In genomic region chr1:214111796-214112195, GRCh38 we compare ENCODE assay signal across 21 cellular contexts.
"Had no signal": no experiment of that assay in that cellular context is flagged by ENCODE, and none has a peak within 500 bp of the region (broad histone marks: within the 10 kb centered on the region; RNA-seq: fewer than 3 reads in every experiment).

No MANE protein-coding gene starts in this region.

- DNase-seq: activated CD4-positive, alpha-beta memory T cell treated with anti-CD3 and anti-CD28 coated beads for 36 hours; activated CD4-positive, alpha-beta T cell treated with anti-CD3 and anti-CD28 coated beads, Interleukin-2, amount 10 ng/mL, durations not matched to agents 24 days and 14 days; activated CD4-positive, CD25-positive, alpha-beta regulatory T cell treated with anti-CD3 and anti-CD28 coated beads, Interleukin-2, amount 50 U/mL, for 72 hours; activated CD8-positive, alpha-beta memory T cell treated with anti-CD3 and anti-CD28 coated beads, Interleukin-2, amount 50 U/mL, for 4 hours; activated gamma-delta T cell; activated naive CD4-positive, alpha-beta T cell treated with anti-CD3 and anti-CD28 coated beads, Interleukin-2, amount 10 ng/mL, durations not matched to agents 7 days and 5 days; activated naive CD8-positive, alpha-beta T cell treated with anti-CD3 and anti-CD28 coated beads, Interleukin-2, amount 10 ng/mL, durations not matched to agents 7 days and 5 days; activated T-cell treated with anti-CD3 and anti-CD28 coated beads, Interleukin-2, amount 50 U/mL, for 1 hour; amniotic stem cell; colonic mucosa; effector CD8-positive, alpha-beta T cell; naive B cell; occipital lobe; psoas muscle; stimulated activated naive CD4-positive, alpha-beta T cell treated with Interleukin-2 at 50 U/mL for 16 hours; T-helper 1 cell; uterus had no signal

- H2AFZ ChIP-seq: parathyroid adenoma had no signal

- H3K79me2 ChIP-seq: parathyroid adenoma had no signal

- H3K4me3 ChIP-seq: breast epithelium, colonic mucosa, psoas muscle, tibial nerve, uterus had no signal

- H3K9ac ChIP-seq: parathyroid adenoma had no signal

- H3K9me3 ChIP-seq: breast epithelium, colonic mucosa, psoas muscle, uterus had no signal

- H3K4me1 ChIP-seq: breast epithelium, colonic mucosa, parathyroid adenoma, psoas muscle, uterus had no signal

- H3K27me3 ChIP-seq: breast epithelium, colonic mucosa, tibial nerve, uterus had no signal

- ATAC-seq: psoas muscle had no signal

- H3K36me3 ChIP-seq: breast epithelium, colonic mucosa, tibial nerve, uterus had no signal

- H3K27ac ChIP-seq: breast epithelium, colonic mucosa, epithelial cell of prostate, parathyroid adenoma, psoas muscle, tibial nerve, uterus had no signal
